Comparison of ENCODE assay signal across 1 cellular context in the genomic region with DNA sequence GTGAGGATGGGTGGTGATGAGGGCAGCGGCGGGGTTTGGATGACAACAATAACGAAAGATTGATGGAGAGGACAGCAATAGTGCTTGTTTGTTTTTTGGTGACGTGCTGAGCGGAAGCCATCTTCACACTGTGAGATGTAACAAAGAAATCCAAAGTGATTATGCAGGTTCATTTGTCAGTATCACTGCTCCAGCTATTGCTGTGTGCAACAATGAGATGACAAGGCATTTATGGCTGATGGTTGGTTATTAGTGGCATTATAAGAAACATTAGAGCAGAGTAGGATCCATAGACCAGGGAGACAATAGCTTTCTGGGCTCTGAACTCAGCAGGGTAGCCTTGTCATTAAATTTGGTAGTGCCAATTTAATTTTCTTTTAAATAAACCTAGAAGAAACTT.
TF ChIP-seq lines count a peak whose summit lies in the region.

No MANE protein-coding gene starts in this region.

TF ChIP-seq in HCT116, 20 proteins besides CTCF, POLR2A, EP300 and RAD21 (continued from another document):
- TF ChIP-seq YY1 (IDR thresholded peaks at IDR 0.05; ENCODE audit: extremely low read depth, insufficient replicate concordance, low read depth, low read length) (no peak), EZH2 (IDR thresholded peaks at IDR 0.05) (no peak), ZBTB33 (IDR thresholded peaks at IDR 0.05; ENCODE audit: extremely low read depth, insufficient replicate concordance, low read length) (no peak), SIN3A (IDR thresholded peaks at IDR 0.05; ENCODE audit: low read depth) (no peak), CEBPB (IDR thresholded peaks at IDR 0.05; ENCODE audit: low read depth) (no peak), TCF7L2 (IDR thresholded peaks at IDR 0.05; ENCODE audit: borderline replicate concordance, extremely low read depth, insufficient read depth, insufficient read length) (no peak), SP1 (IDR thresholded peaks at IDR 0.05; ENCODE audit: low read depth) (no peak), POLR2AphosphoS5 (IDR thresholded peaks at IDR 0.05; ENCODE audit: low read depth, low read length) (no peak), ZNF274 (IDR thresholded peaks at IDR 0.05; ENCODE audit: low read depth, low read length) (no peak), JUND (IDR thresholded peaks at IDR 0.05) (no peak)
- TF ChIP-seq, protein P1, sequence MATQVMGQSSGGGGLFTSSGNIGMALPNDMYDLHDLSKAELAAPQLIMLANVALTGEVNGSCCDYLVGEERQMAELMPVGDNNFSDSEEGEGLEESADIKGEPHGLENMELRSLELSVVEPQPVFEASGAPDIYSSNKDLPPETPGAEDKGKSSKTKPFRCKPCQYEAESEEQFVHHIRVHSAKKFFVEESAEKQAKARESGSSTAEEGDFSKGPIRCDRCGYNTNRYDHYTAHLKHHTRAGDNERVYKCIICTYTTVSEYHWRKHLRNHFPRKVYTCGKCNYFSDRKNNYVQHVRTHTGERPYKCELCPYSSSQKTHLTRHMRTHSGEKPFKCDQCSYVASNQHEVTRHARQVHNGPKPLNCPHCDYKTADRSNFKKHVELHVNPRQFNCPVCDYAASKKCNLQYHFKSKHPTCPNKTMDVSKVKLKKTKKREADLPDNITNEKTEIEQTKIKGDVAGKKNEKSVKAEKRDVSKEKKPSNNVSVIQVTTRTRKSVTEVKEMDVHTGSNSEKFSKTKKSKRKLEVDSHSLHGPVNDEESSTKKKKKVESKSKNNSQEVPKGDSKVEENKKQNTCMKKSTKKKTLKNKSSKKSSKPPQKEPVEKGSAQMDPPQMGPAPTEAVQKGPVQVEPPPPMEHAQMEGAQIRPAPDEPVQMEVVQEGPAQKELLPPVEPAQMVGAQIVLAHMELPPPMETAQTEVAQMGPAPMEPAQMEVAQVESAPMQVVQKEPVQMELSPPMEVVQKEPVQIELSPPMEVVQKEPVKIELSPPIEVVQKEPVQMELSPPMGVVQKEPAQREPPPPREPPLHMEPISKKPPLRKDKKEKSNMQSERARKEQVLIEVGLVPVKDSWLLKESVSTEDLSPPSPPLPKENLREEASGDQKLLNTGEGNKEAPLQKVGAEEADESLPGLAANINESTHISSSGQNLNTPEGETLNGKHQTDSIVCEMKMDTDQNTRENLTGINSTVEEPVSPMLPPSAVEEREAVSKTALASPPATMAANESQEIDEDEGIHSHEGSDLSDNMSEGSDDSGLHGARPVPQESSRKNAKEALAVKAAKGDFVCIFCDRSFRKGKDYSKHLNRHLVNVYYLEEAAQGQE (IDR thresholded peaks at IDR 0.05; ENCODE audit: low read depth), result no peak
